In genomic region chr18:44128365-44128764, GRCh38 we compare ENCODE assay signal across 1 cellular context.
TF ChIP-seq lines count a peak whose summit lies in the region.

No MANE protein-coding gene starts in this region.

TF ChIP-seq in IMR-90, 13 proteins besides CTCF, POLR2A, EP300 and RAD21:
- TF ChIP-seq MAFK (IDR thresholded peaks at IDR 0.05; ENCODE audit: low read depth, low read length) (no peak), RFX5 (IDR thresholded peaks at IDR 0.05; ENCODE audit: low read depth, low read length) (no peak), USF2 (IDR thresholded peaks at IDR 0.05; ENCODE audit: low read depth, low read length) (no peak), CEBPB (IDR thresholded peaks at IDR 0.05; ENCODE audit: low read depth, low read length) (no peak), MAZ (IDR thresholded peaks at IDR 0.05; ENCODE audit: borderline replicate concordance, low read depth, low read length) (no peak), CHD1 (IDR thresholded peaks at IDR 0.05; ENCODE audit: low read depth, low read length) (no peak), BHLHE40 (IDR thresholded peaks at IDR 0.05; ENCODE audit: low read depth, low read length) (no peak), ELK1 (IDR thresholded peaks at IDR 0.05; ENCODE audit: borderline replicate concordance, low read depth, low read length) (no peak), FOS (IDR thresholded peaks at IDR 0.05; ENCODE audit: low read depth, low read length) (no peak), MXI1 (IDR thresholded peaks at IDR 0.05; ENCODE audit: borderline replicate concordance, low read depth, low read length) (no peak), SMC3 (IDR thresholded peaks at IDR 0.05; ENCODE audit: low read depth, low read length) (no peak), RCOR1 (IDR thresholded peaks at IDR 0.05; ENCODE audit: insufficient replicate concordance, low read length) (no peak), NFE2L2 (IDR thresholded peaks at IDR 0.05; ENCODE audit: low read depth, low read length) (no peak)
TF ChIP-seq in IMR-90: peak in this region for 0.
